ENCODE assay signal across 14 cellular contexts in genomic region chr14:87971010-87971409, GRCh38. TPM values are rescaled to one million over a fixed set of nuclear protein-coding genes. Genes with fewer than 3 reads are reported as not detected.
DNase-seq lines count a peak whose midpoint lies in the region; ATAC-seq, FAIRE-seq and TF ChIP-seq lines count a peak whose summit lies in the region.
"Had no signal": no experiment of that assay in that cellular context is flagged by ENCODE, and none has a peak within 500 bp of the region (broad histone marks: within the 10 kb centered on the region; RNA-seq: fewer than 3 reads in every experiment).

No MANE protein-coding gene starts in this region.

- ATAC-seq in GM18861 (IDR thresholded peaks at IDR 0.05; ENCODE audit: unreplicated experiment): peak; percentile 75
- ATAC-seq in GM21390 (IDR thresholded peaks at IDR 0.05; ENCODE audit: unreplicated experiment): peak; percentile 85
- ATAC-seq in HG02973 (IDR thresholded peaks at IDR 0.05; ENCODE audit: unreplicated experiment): peak; percentile 90
- peak; percentile 85 for ATAC-seq in HG03575 (IDR thresholded peaks at IDR 0.05; ENCODE audit: extremely low read depth, insufficient number of reproducible peaks, low FRiP score, unreplicated experiment)
- ATAC-seq in stimulated activated naive CD8-positive, alpha-beta T cell treated with anti-CD3 and anti-CD28 coated beads, Interleukin-15, Interleukin-2, amounts not matched to agents 100 U/mL and 50 U/mL, for 24 hours: no peak

- POLR2A ChIA-PET in MCF 10A (lab: Yijun Ruan, JAX): no interaction called here

- peaks cover 6% of the 10 kb centered on the region for H3K36me3 Mint-ChIP-seq in MCF 10A (ENCODE audit: insufficient read depth, unreplicated experiment)
- peaks cover 60% of the 10 kb centered on the region for H3K36me3 Mint-ChIP-seq in activated T-cell treated with anti-CD3 and anti-CD28 coated beads, Interleukin-2, amount 50 U/mL, for 24 hours (ENCODE audit: low read depth)

- peaks cover 54% of the 10 kb centered on the region for H3K27me3 Mint-ChIP-seq in MCF 10A (ENCODE audit: insufficient read depth, unreplicated experiment)
- H3K27me3 Mint-ChIP-seq in activated T-cell treated with anti-CD3 and anti-CD28 coated beads, Interleukin-2, amount 50 U/mL, for 24 hours: no peaks in the 10 kb centered on the region

- H3K4me3 Mint-ChIP-seq in MCF 10A (ENCODE audit: unreplicated experiment): no peak overlapping the region
- H3K4me3 Mint-ChIP-seq in activated T-cell treated with anti-CD3 and anti-CD28 coated beads, Interleukin-2, amount 50 U/mL, for 24 hours: no peak overlapping the region

- H3K4me1 Mint-ChIP-seq in MCF 10A (ENCODE audit: insufficient read depth, unreplicated experiment): no peaks in the 10 kb centered on the region
- H3K4me1 Mint-ChIP-seq in activated T-cell treated with anti-CD3 and anti-CD28 coated beads, Interleukin-2, amount 50 U/mL, for 24 hours (ENCODE audit: low read depth): no peaks in the 10 kb centered on the region

- intact Hi-C loops in MCF 10A (cut with micrococcal nuclease): no loop called here

- no peak for TF ChIP-seq CTCF in MCF 10A (IDR thresholded peaks at IDR 0.05; ENCODE audit: unreplicated experiment)

- CTCF ChIA-PET in MCF 10A (lab: Yijun Ruan, JAX): interaction anchor here (0.8 kb wide), 1 partner anchor 26 kb away, joined by 3 read pairs; no protein-coding TSS in a partner anchor

- no peak for DNase-seq in MCF 10A (ENCODE audit: unreplicated experiment)
- no peak for DNase-seq in activated T-cell treated with anti-CD3 and anti-CD28 coated beads, Interleukin-2, amount 50 U/mL, for 24 hours
- DNase-seq in stimulated activated naive CD8-positive, alpha-beta T cell treated with anti-CD3 and anti-CD28 coated beads, Interleukin-15, Interleukin-2, amounts not matched to agents 100 U/mL and 50 U/mL, for 24 hours: no peak
- DNase-seq in urothelium cell line (ENCODE audit: low spot score): no peak
- DNase-seq: retina; SIG-M5; stimulated activated CD4-positive, alpha-beta T cell treated with anti-CD3 and anti-CD28 coated beads, Interleukin-4, amount 100 ng/mL, for 1 hour had no signal

- no peak for FAIRE-seq in urothelium cell line (lab: Jason Lieb, UNC)
- FAIRE-seq: keratinocyte had no signal

- H3K9me3 Mint-ChIP-seq in MCF 10A (ENCODE audit: unreplicated experiment): no peaks in the 10 kb centered on the region
- H3K9me3 Mint-ChIP-seq in activated T-cell treated with anti-CD3 and anti-CD28 coated beads, Interleukin-2, amount 50 U/mL, for 24 hours: no peaks in the 10 kb centered on the region
- H3K9me3 Mint-ChIP-seq: activated T-helper 2 cell treated with anti-CD3 and anti-CD28 coated beads, Interferon-gamma antibody, Interleukin-2, Interleukin-4, amounts not matched to agents 10 μg/mL and 5 μg/mL and 100 μg/mL, durations not matched to agents 14 hours and 24 hours and 36 hours had no signal

- no TSS peak for BruUV-seq in MCF 10A (replicated peaks; lab: Mats Ljungman, UMichigan)

- no peak overlapping the region for H3K27ac Mint-ChIP-seq in MCF 10A (ENCODE audit: low read depth, unreplicated experiment)
- H3K27ac Mint-ChIP-seq in activated T-cell treated with anti-CD3 and anti-CD28 coated beads, Interleukin-2, amount 50 U/mL, for 24 hours: no peak overlapping the region
- H3K27ac Mint-ChIP-seq: activated T-helper 2 cell treated with anti-CD3 and anti-CD28 coated beads, Interferon-gamma antibody, Interleukin-2, Interleukin-4, amounts not matched to agents 10 μg/mL and 5 μg/mL and 100 μg/mL, durations not matched to agents 14 hours and 24 hours and 36 hours had no signal

RNA-seq across cellular contexts. Expression of gene GALC, which starts 22.0 kb away (rescaled TPM):
- total RNA-seq in MCF 10A (2022): 1.0 and 3.7 TPM in 2 replicates
- total RNA-seq: H4 had no signal

RNA-seq across cellular contexts. Expression of gene GPR65, which starts 33.9 kb away (rescaled TPM):
- not detected in 2 replicates for total RNA-seq in MCF 10A (2022)
- total RNA-seq: H4 had no signal
